ENCODE assay signal across 8 cellular contexts in genomic region chr11:3123316-3123715, GRCh38. TPM values are rescaled to one million over a fixed set of nuclear protein-coding genes. Genes with fewer than 3 reads are reported as not detected.
DNase-seq lines count a peak whose midpoint lies in the region; ATAC-seq and TF ChIP-seq lines count a peak whose summit lies in the region.

No MANE protein-coding gene starts in this region.

- CTCF ChIA-PET in activated naive CD4-positive, alpha-beta T cell treated with anti-CD3 and anti-CD28 coated beads for 36 hours (lab: Charles Lee), result interaction anchor here (0.9 to 1.0 kb wide), 2 partner anchors 12 to 285 kb away, joined by 3 to 5 read pairs; no protein-coding TSS in a partner anchor

- H3K27ac Mint-ChIP-seq in activated naive CD4-positive, alpha-beta T cell treated with anti-CD3 and anti-CD28 coated beads for 36 hours, result no peak overlapping the region

- TF ChIP-seq CTCF in BE2C (IDR thresholded peaks at IDR 0.05; ENCODE audit: low read depth, low read length), result no peak

- H3K36me3 ChIP-seq in BE2C, result no peaks in the 10 kb centered on the region

- H3K27me3 Mint-ChIP-seq in activated naive CD4-positive, alpha-beta T cell treated with anti-CD3 and anti-CD28 coated beads for 36 hours (ENCODE audit: low read depth), result no peaks in the 10 kb centered on the region

- no peaks in the 10 kb centered on the region for H3K9me3 Mint-ChIP-seq in activated naive CD4-positive, alpha-beta T cell treated with anti-CD3 and anti-CD28 coated beads for 36 hours

- H3K9me3 ChIP-seq in BE2C, result no peaks in the 10 kb centered on the region

- H3K36me3 Mint-ChIP-seq in activated naive CD4-positive, alpha-beta T cell treated with anti-CD3 and anti-CD28 coated beads for 36 hours (ENCODE audit: low read depth), result no peaks in the 10 kb centered on the region

- no peak overlapping the region for H3K4me3 Mint-ChIP-seq in activated naive CD4-positive, alpha-beta T cell treated with anti-CD3 and anti-CD28 coated beads for 36 hours

- no peaks in the 10 kb centered on the region for H3K27me3 ChIP-seq in BE2C

- no peaks in the 10 kb centered on the region for H3K4me1 Mint-ChIP-seq in activated naive CD4-positive, alpha-beta T cell treated with anti-CD3 and anti-CD28 coated beads for 36 hours (ENCODE audit: low read depth)

- no peaks in the 10 kb centered on the region for H3K4me1 ChIP-seq in BE2C

- DNase-seq in BE2C (peak; percentile 71), NCI-H2196 (lab: John Stamatoyannopoulos, UW; ENCODE audit: unreplicated experiment) (peak; percentile 70), dermis microvascular lymphatic vessel endothelial cell (ENCODE audit: low read depth in 2 of 2) (peak; percentile 45 to 51), mucosa of gallbladder (ENCODE audit: low spot score) (peak; percentile 46)
- no peak for DNase-seq in stimulated activated CD4-positive, alpha-beta T cell treated with anti-CD3 and anti-CD28 coated beads, Interleukin-12 subunit alpha, Interleukin-12 subunit beta, amount 100 ng/mL, for 4 hours
- no peak for DNase-seq in activated naive CD4-positive, alpha-beta T cell treated with anti-CD3 and anti-CD28 coated beads for 36 hours

- ATAC-seq in HG03280 (IDR thresholded peaks at IDR 0.05; ENCODE audit: unreplicated experiment) (no peak), HG03469 (IDR thresholded peaks at IDR 0.05; ENCODE audit: unreplicated experiment) (no peak)

- no peak overlapping the region for H3K4me3 ChIP-seq in BE2C (ENCODE audit: low read depth, low read length)

- intact Hi-C loops in activated naive CD4-positive, alpha-beta T cell treated with anti-CD3 and anti-CD28 coated beads for 36 hours (cut with micrococcal nuclease), result no loop called here

RNA-seq across cellular contexts. Expression of gene OSBPL5, which starts 41.8 kb away (rescaled TPM):
- 6.4 TPM for polyA plus RNA-seq in BE2C (2012; ENCODE audit: insufficient read depth, insufficient read length, low read depth)
- 61.1 and 61.7 TPM in 2 replicates for total RNA-seq in dermis microvascular lymphatic vessel endothelial cell
- total RNA-seq in mucosa of gallbladder, result 45.2 TPM
- total RNA-seq in activated naive CD4-positive, alpha-beta T cell treated with anti-CD3 and anti-CD28 coated beads for 36 hours, result 1 to 10 TPM; 3.5 to 3.9 TPM

Comparison
In these comparisons a context has a peak if more than half of its experiments do, and no peak if none do; other contexts are left out.
1. DNase-seq: peak in BE2C (single experiment), NCI-H2196 (single experiment), dermis microvascular lymphatic vessel endothelial cell (2 of 2) and mucosa of gallbladder (single experiment); none in stimulated activated CD4-positive, alpha-beta T cell treated with anti-CD3 and anti-CD28 coated beads, Interleukin-12 subunit alpha, Interleukin-12 subunit beta, amount 100 ng/mL, for 4 hours (single experiment) and activated naive CD4-positive, alpha-beta T cell treated with anti-CD3 and anti-CD28 coated beads for 36 hours (single experiment).